In the genomic region with DNA sequence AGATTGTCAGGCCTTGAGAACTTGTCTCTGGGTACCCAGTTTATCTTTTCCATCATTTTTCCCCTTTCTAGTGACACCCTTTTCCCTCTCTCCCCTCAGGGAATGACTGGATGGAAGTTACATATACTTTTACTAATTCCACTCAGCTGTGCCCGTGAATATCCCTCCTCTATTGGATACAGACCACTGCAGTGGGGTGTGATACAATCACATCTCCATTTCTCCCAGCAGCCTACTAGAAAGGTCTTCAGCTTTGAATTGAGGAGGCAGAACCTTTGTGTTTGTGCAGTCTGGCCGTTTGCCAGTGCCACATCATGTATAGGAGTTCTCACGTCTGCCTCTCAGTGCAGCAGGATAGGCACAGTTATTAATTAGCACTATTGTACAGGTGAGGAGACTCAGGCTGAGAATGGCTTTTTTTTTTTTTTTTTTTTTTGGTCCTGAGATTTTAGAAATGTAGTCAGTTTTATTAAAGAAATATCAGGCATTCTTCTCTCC, we compare ENCODE assay signal across 25 cellular contexts. TPM values are rescaled to one million over a fixed set of nuclear protein-coding genes. Genes with fewer than 3 reads are reported as not detected.
DNase-seq lines count a peak whose midpoint lies in the region; ATAC-seq, FAIRE-seq and TF ChIP-seq lines count a peak whose summit lies in the region.
"Had no signal": no experiment of that assay in that cellular context is flagged by ENCODE, and none has a peak within 500 bp of the region (broad histone marks: within the 10 kb centered on the region; RNA-seq: fewer than 3 reads in every experiment).

No MANE protein-coding gene starts in this region.

- no peak for TF ChIP-seq CTCF in K562 (IDR thresholded peaks at IDR 0.05 in 2 of 3, conservative IDR thresholded peaks at IDR 0.05 in 1 of 3; ENCODE audit: insufficient read depth in 2 of 3, low read depth in 1 of 3, low read length in 3 of 3)
- no peak for TF ChIP-seq CTCF in left ventricle myocardium inferior (IDR thresholded peaks at IDR 0.05; ENCODE audit: borderline replicate concordance)

- CTCF ChIA-PET in K562 (lab: Yijun Ruan, JAX; ENCODE audit: low intra/inter-chr PET ratio), result no interaction called here

- WGBS in K562 (ENCODE audit: insufficient coverage, low coverage, missing lambda C conversion rate), result 4% methylated on average over 3 of the region's 3 CpGs

- no peak for TF ChIP-seq RAD21 in Ishikawa (IDR thresholded peaks at IDR 0.05; ENCODE audit: low read depth)
- no peak for TF ChIP-seq RAD21 in K562 (CRISPR knock-in tag; conservative IDR thresholded peaks at IDR 0.05 in 1 of 2, IDR thresholded peaks at IDR 0.05 in 1 of 2)

- no peak for ATAC-seq in K562
- ATAC-seq in stimulated activated naive CD8-positive, alpha-beta T cell treated with anti-CD3 and anti-CD28 coated beads, Interleukin-15, amount 100 ng/mL, for 72 hours, result no peak
- ATAC-seq: activated CD4-positive, alpha-beta T cell treated with anti-CD3 and anti-CD28 coated beads for 36 hours; HepG2; left colon had no signal

- intact Hi-C loops in K562 (cut with micrococcal nuclease) (no loop called here), left ventricle myocardium inferior (cut with micrococcal nuclease) (no loop called here)

- DNase-seq in COLO668 (lab: John Stamatoyannopoulos, UW; ENCODE audit: unreplicated experiment), result peak; percentile 56
- peak; percentile 67 for DNase-seq in NCI-H2107 treated with DMSO at 0.1 percent for 48 hours (lab: John Stamatoyannopoulos, UW; ENCODE audit: unreplicated experiment)
- no peak for DNase-seq in K562 (ENCODE audit: extremely low read depth in 1 of 4, low spot score in 3 of 4)
- DNase-seq in glomerular visceral epithelial cell (ENCODE audit: extremely low spot score), result no peak
- no peak for DNase-seq in stimulated activated CD4-positive, alpha-beta T cell treated with anti-CD3 and anti-CD28 coated beads, Interleukin-15, amount 100 ng/mL, for 24 hours
- DNase-seq in stimulated activated naive CD8-positive, alpha-beta T cell treated with anti-CD3 and anti-CD28 coated beads, Interleukin-15, amount 100 ng/mL, for 72 hours, result no peak
- DNase-seq in left ventricle myocardium inferior, result no peak
- DNase-seq: activated CD4-positive, alpha-beta T cell treated with anti-CD3 and anti-CD28 coated beads for 36 hours; activated T-cell treated with anti-CD3 and anti-CD28 coated beads, Interleukin-2, amount 50 U/mL, for 1 hour; adrenal gland; BE2C; brain microvascular endothelial cell; DND-41; effector memory CD4-positive, alpha-beta T cell; foreskin melanocyte; H7; left colon; mesendoderm; Peyer's patch; substantia nigra had no signal

- in situ Hi-C loops in K562 (cut with MboI), result no loop called here

- no peak overlapping the region for H3K4me2 ChIP-seq in K562 (ENCODE audit: insufficient read depth, low read length)

- no TSS peak for BruUV-seq in K562 (replicated peaks; lab: Mats Ljungman, UMichigan)

- no peaks in the 10 kb centered on the region; a peak in 1 of 5 replicates for H3K4me1 ChIP-seq in K562 (replicated peaks in 1 of 2; ENCODE audit: control insufficient read depth in 2 of 2, insufficient read depth in 2 of 2, low read length in 2 of 2)
- no peaks in the 10 kb centered on the region for H3K4me1 ChIP-seq in left ventricle myocardium inferior
- H3K4me1 ChIP-seq: adrenal gland, BE2C, esophagus muscularis mucosa had no signal

- no peaks in the 10 kb centered on the region for H3K9me3 ChIP-seq in K562 (replicated peaks; ENCODE audit: control insufficient read depth, insufficient read depth, low read depth, low read length)
- H3K9me3 ChIP-seq in left ventricle myocardium inferior (replicated peaks), result no peaks in the 10 kb centered on the region
- H3K9me3 ChIP-seq: adrenal gland, BE2C, esophagus muscularis mucosa, Peyer's patch had no signal

- H3K9ac ChIP-seq in K562 (ENCODE audit: insufficient read depth in 1 of 2, low read depth in 2 of 2, low read length in 2 of 2), result no peak overlapping the region

- H3K27me3 ChIP-seq in K562 (ENCODE audit: control insufficient read depth in 2 of 2, insufficient read depth in 2 of 2, low read length in 2 of 2) (peaks cover 21 to 32% of the 10 kb centered on the region in 2 experiments), left ventricle myocardium inferior (ENCODE audit: low read depth) (peaks cover 52% of the 10 kb centered on the region)
- H3K27me3 ChIP-seq: adrenal gland, BE2C, brain microvascular endothelial cell, esophagus muscularis mucosa, Peyer's patch had no signal

- TF ChIP-seq POLR2A in K562 (conservative IDR thresholded peaks at IDR 0.05), result no peak

- H3K9me1 ChIP-seq in K562 (ENCODE audit: control insufficient read depth, insufficient read depth, low read length), result no peaks in the 10 kb centered on the region

- H3K4me1 Mint-ChIP-seq in stimulated activated naive CD8-positive, alpha-beta T cell treated with anti-CD3 and anti-CD28 coated beads, Interleukin-15, amount 100 ng/mL, for 72 hours, result peaks cover 13% of the 10 kb centered on the region

- no peaks in the 10 kb centered on the region for H3K9me3 Mint-ChIP-seq in stimulated activated naive CD8-positive, alpha-beta T cell treated with anti-CD3 and anti-CD28 coated beads, Interleukin-15, amount 100 ng/mL, for 72 hours

- no peaks in the 10 kb centered on the region for H3K79me2 ChIP-seq in K562 (ENCODE audit: control insufficient read depth, insufficient read depth, low read length)

- no peak overlapping the region for H3K4me3 ChIP-seq in K562
- no peak overlapping the region for H3K4me3 ChIP-seq in left ventricle myocardium inferior
- H3K4me3 ChIP-seq: adrenal gland, esophagus muscularis mucosa, Peyer's patch had no signal

- no peak overlapping the region for H2AFZ ChIP-seq in K562 (ENCODE audit: low read depth, low read length)

- peaks cover 25% of the 10 kb centered on the region for H3K27me3 Mint-ChIP-seq in stimulated activated naive CD8-positive, alpha-beta T cell treated with anti-CD3 and anti-CD28 coated beads, Interleukin-15, amount 100 ng/mL, for 72 hours

- H3K4me3 Mint-ChIP-seq in stimulated activated naive CD8-positive, alpha-beta T cell treated with anti-CD3 and anti-CD28 coated beads, Interleukin-15, amount 100 ng/mL, for 72 hours, result no peak overlapping the region
- H3K4me3 Mint-ChIP-seq: activated CD4-positive, alpha-beta T cell treated with anti-CD3 and anti-CD28 coated beads for 36 hours had no signal

- no peak for FAIRE-seq in K562 (lab: Jason Lieb, UNC)
- FAIRE-seq: GM12891, HepG2 had no signal

- peaks cover 4% of the 10 kb centered on the region; the same call in 1 of the 2 replicates for H4K20me1 ChIP-seq in K562 (replicated peaks; ENCODE audit: control insufficient read depth, insufficient read depth, low read length)

- H3K27ac Mint-ChIP-seq in stimulated activated naive CD8-positive, alpha-beta T cell treated with anti-CD3 and anti-CD28 coated beads, Interleukin-15, amount 100 ng/mL, for 72 hours, result no peak overlapping the region
- H3K27ac Mint-ChIP-seq: activated CD4-positive, alpha-beta T cell treated with anti-CD3 and anti-CD28 coated beads for 36 hours had no signal

- H3K36me3 ChIP-seq in K562 (ENCODE audit: control insufficient read depth, insufficient read depth, low read length), result no peaks in the 10 kb centered on the region
- H3K36me3 ChIP-seq in left ventricle myocardium inferior, result no peaks in the 10 kb centered on the region
- H3K36me3 ChIP-seq: adrenal gland, BE2C, brain microvascular endothelial cell, esophagus muscularis mucosa, Peyer's patch had no signal

- no peak overlapping the region for H3K27ac ChIP-seq in K562 (ENCODE audit: extremely low read depth, low read depth, low read length)
- H3K27ac ChIP-seq in left ventricle myocardium inferior (replicated peaks), result no peak overlapping the region
- H3K27ac ChIP-seq: adrenal gland, brain microvascular endothelial cell, esophagus muscularis mucosa, Peyer's patch had no signal

- POLR2A ChIA-PET in K562 (lab: Yijun Ruan, JAX), result interaction anchor here (1.1 kb wide), 1 partner anchor 10 kb away, joined by 3 read pairs; no protein-coding TSS in a partner anchor

- TF ChIP-seq EP300 in Ishikawa (IDR thresholded peaks at IDR 0.05; ENCODE audit: borderline replicate concordance) (no peak), K562 (IDR thresholded peaks at IDR 0.05; ENCODE audit: low read length) (no peak)

TF ChIP-seq in Ishikawa, 13 proteins besides CTCF, POLR2A, EP300 and RAD21 (continues in another document):
- TF ChIP-seq USF1 (IDR thresholded peaks at IDR 0.05), result no peak

TF ChIP-seq in K562, 482 proteins besides CTCF, POLR2A, EP300 and RAD21:
- TF ChIP-seq TCF15 (CRISPR knock-in tag; IDR thresholded peaks at IDR 0.05) (no peak), CBX2 (IDR thresholded peaks at IDR 0.05; ENCODE audit: insufficient read depth, low read length, poor library complexity, severe bottlenecking) (peak; percentile 11), HLTF (IDR thresholded peaks at IDR 0.05) (no peak)

RNA-seq across cellular contexts. Expression of gene TNFRSF11A, which starts 16.4 kb away (rescaled TPM):
- 0.23 TPM in 1 of 2 replicates, not detected in the other for total RNA-seq in K562 (2011; cell fraction: chromatin; rRNA removed; ENCODE audit: low replicate concordance)
- total RNA-seq in K562 (2011; cell fraction: nucleolus; rRNA removed), result not detected in 2 replicates
- total RNA-seq in K562 (2011; cell fraction: nucleoplasm; rRNA removed), result 0.15 TPM in 1 of 2 replicates, not detected in the other
- not detected in 2 replicates for total RNA-seq in K562 (2014; rRNA removed)
- not detected in 2 replicates for total RNA-seq in K562 (2014; rRNA removed; fragmentation: Illumina TruSeq; extraction: Trizol)
- total RNA-seq in K562 (2015; rRNA removed; fragmentation: Illumina TruSeq; extraction: Trizol), result not detected in 2 replicates
- 0.04 TPM in 2 replicates for total RNA-seq in K562 (2021)
- polyA plus RNA-seq in K562 (2011; rRNA removed), result 0.05 and 0.06 TPM in 2 replicates
- polyA plus RNA-seq in K562 (2011; cell fraction: cytosol; rRNA removed), result 0.01 and 0.04 TPM in 2 replicates
- polyA plus RNA-seq in K562 (2011; cell fraction: nucleus; rRNA removed), result 0.01 and 0.04 TPM in 2 replicates
- polyA plus RNA-seq in K562 (2012), result 0.04 and 0.12 TPM in 2 replicates
- 0.03 TPM in 1 of 2 replicates, not detected in the other for polyA plus RNA-seq in K562 (2014; fragmentation: Illumina TruSeq; extraction: Trizol)
- polyA plus RNA-seq in K562 (2014; fragmentation: Nextera tagmentation; extraction: Ambion mirVana), result not detected
- 0.03 TPM in 1 of 2 replicates, not detected in the other for polyA plus RNA-seq in K562 (2014; rRNA removed)
- polyA minus RNA-seq in K562 (2011; rRNA and poly(A)+ RNA removed), result 0.06 and 0.11 TPM in 2 replicates
- 0.67 TPM in 1 of 2 replicates, not detected in the other for polyA minus RNA-seq in K562 (2011; cell fraction: cytosol; rRNA and poly(A)+ RNA removed)
- not detected in 2 replicates for polyA minus RNA-seq in K562 (2011; cell fraction: nucleus; rRNA and poly(A)+ RNA removed)
- 1.6 TPM for total RNA-seq in left ventricle myocardium inferior
- total RNA-seq: myocyte had no signal

Comparison
In these comparisons a context has a peak if more than half of its experiments do, and no peak if none do; other contexts are left out.
1. DNase-seq: peak in COLO668 (single experiment) and NCI-H2107 treated with DMSO at 0.1 percent for 48 hours (single experiment); none in K562 (0 of 4), glomerular visceral epithelial cell (single experiment), stimulated activated CD4-positive, alpha-beta T cell treated with anti-CD3 and anti-CD28 coated beads, Interleukin-15, amount 100 ng/mL, for 24 hours (single experiment), stimulated activated naive CD8-positive, alpha-beta T cell treated with anti-CD3 and anti-CD28 coated beads, Interleukin-15, amount 100 ng/mL, for 72 hours (0 of 2) and left ventricle myocardium inferior (single experiment).